Comparison of ENCODE assay signal across 1 cellular context in the genomic region with DNA sequence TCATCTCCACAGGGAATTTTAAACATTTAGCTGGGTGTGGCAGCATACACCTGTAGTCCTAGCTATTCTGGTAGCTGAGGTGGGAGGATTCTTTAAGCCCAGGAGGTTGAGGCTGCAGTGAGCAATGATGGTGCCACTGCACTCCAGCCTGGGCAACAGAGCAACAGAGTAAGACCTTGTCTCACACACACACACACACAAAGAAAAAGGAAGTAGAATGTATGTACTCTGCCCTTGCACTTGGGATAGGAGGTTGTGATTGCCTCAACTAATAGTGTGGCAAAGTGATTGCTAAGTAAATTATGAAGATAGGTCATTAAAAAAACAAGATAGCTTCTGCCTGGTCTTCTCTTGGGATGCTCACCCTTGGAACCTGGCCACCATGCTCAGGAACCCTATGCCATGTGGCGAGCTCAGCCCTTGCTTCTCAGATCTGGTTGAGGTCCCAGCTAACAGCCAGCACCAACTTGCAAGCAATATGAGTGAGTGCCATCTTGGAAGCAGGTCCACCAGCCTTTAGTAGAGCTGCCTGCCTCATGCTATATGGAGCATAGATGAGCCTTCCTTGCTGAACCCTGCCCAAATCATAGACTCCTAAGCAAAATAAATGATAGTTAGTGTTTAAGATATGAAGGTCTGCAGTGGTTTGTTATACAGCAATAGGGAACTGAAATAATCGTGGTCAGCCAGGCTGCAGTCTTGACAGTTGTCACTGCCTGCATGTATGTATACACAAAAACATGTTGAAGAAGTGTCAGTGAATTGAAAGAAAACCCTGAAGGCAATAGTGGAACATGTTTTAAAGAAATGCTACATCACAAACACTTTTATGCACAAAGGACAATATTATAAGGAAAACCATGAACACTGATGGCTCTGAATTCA.
TF ChIP-seq lines count a peak whose summit lies in the region.

No MANE protein-coding gene starts in this region.

TF ChIP-seq in GM12878, 131 proteins besides CTCF, POLR2A, EP300 and RAD21 (continued from another document):
- TF ChIP-seq, protein P1, sequence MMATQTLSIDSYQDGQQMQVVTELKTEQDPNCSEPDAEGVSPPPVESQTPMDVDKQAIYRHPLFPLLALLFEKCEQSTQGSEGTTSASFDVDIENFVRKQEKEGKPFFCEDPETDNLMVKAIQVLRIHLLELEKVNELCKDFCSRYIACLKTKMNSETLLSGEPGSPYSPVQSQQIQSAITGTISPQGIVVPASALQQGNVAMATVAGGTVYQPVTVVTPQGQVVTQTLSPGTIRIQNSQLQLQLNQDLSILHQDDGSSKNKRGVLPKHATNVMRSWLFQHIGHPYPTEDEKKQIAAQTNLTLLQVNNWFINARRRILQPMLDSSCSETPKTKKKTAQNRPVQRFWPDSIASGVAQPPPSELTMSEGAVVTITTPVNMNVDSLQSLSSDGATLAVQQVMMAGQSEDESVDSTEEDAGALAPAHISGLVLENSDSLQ (IDR thresholded peaks at IDR 0.05): peak; percentile 51; the same call in 1 of the 2 replicates
TF ChIP-seq in GM12878: peak in this region for 6.
